In genomic region chr4:3257691-3258482, GRCh38 we compare ENCODE assay signal across 10 cellular contexts. TPM values are rescaled to one million over a fixed set of nuclear protein-coding genes. Genes with fewer than 3 reads are reported as not detected.
DNase-seq lines count a peak whose midpoint lies in the region; ATAC-seq, FAIRE-seq and TF ChIP-seq lines count a peak whose summit lies in the region.
"Had no signal": no experiment of that assay in that cellular context is flagged by ENCODE, and none has a peak within 500 bp of the region (broad histone marks: within the 10 kb centered on the region; RNA-seq: fewer than 3 reads in every experiment).

No MANE protein-coding gene starts in this region.

- H3K36me3 ChIP-seq in neural progenitor cell: no peaks in the 10 kb centered on the region

- intact Hi-C loops in Calu3 (cut with micrococcal nuclease; ENCODE audit: unreplicated experiment): no loop called here

- H3K27me3 Mint-ChIP-seq in activated CD8-positive, alpha-beta memory T cell treated with anti-CD3 and anti-CD28 coated beads, Interleukin-2, amount 10 ng/mL, durations not matched to agents 7 days and 5 days: no peaks in the 10 kb centered on the region
- H3K27me3 Mint-ChIP-seq in neural progenitor cell (ENCODE audit: insufficient read depth, low read depth) (peaks cover 3% of the 10 kb centered on the region), Calu3 (ENCODE audit: unreplicated experiment) (no peaks in the 10 kb centered on the region)
- H3K27me3 Mint-ChIP-seq: dendritic cell treated with granulocyte-macrophage colony-stimulating factor and Interleukin-4, amounts not matched to agents 40 ng/mL and 50 ng/mL, for 4 days had no signal

- no peak overlapping the region for H3K4me2 ChIP-seq in neural progenitor cell

- H3K9me3 Mint-ChIP-seq in activated CD8-positive, alpha-beta memory T cell treated with anti-CD3 and anti-CD28 coated beads, Interleukin-2, amount 10 ng/mL, durations not matched to agents 7 days and 5 days (ENCODE audit: low read depth): no peaks in the 10 kb centered on the region
- H3K9me3 Mint-ChIP-seq in neural progenitor cell (no peaks in the 10 kb centered on the region), Calu3 (ENCODE audit: low read depth, unreplicated experiment) (no peaks in the 10 kb centered on the region)
- H3K9me3 Mint-ChIP-seq: dendritic cell treated with granulocyte-macrophage colony-stimulating factor and Interleukin-4, amounts not matched to agents 40 ng/mL and 50 ng/mL, for 4 days had no signal

- H3K4me1 ChIP-seq in neural progenitor cell: no peaks in the 10 kb centered on the region

- no peaks in the 10 kb centered on the region for H3F3A ChIP-seq in neural progenitor cell (ENCODE audit: low read depth)

- no peak overlapping the region for H3K9ac ChIP-seq in neural progenitor cell

- no peak overlapping the region for H2AFZ ChIP-seq in neural progenitor cell (replicated peaks)

- TF ChIP-seq CTCF in neural progenitor cell (IDR thresholded peaks at IDR 0.05): no peak
- TF ChIP-seq CTCF in Calu3 (IDR thresholded peaks at IDR 0.05; ENCODE audit: unreplicated experiment): no peak

- H3K79me2 ChIP-seq in neural progenitor cell (ENCODE audit: low read depth): no peaks in the 10 kb centered on the region

- no peak overlapping the region for H3K4me3 Mint-ChIP-seq in activated CD8-positive, alpha-beta memory T cell treated with anti-CD3 and anti-CD28 coated beads, Interleukin-2, amount 10 ng/mL, durations not matched to agents 7 days and 5 days
- no peak overlapping the region for H3K4me3 Mint-ChIP-seq in neural progenitor cell
- H3K4me3 Mint-ChIP-seq in Calu3 (ENCODE audit: low read depth, unreplicated experiment): no peak overlapping the region
- H3K4me3 Mint-ChIP-seq: dendritic cell treated with granulocyte-macrophage colony-stimulating factor and Interleukin-4, amounts not matched to agents 40 ng/mL and 50 ng/mL, for 4 days had no signal

- peak; percentile 83 for FAIRE-seq in GM12891 (lab: Jason Lieb, UNC)
- FAIRE-seq: TTC549 had no signal

- H3K4me3 ChIP-seq in neural progenitor cell: no peak overlapping the region

- peak; percentile 48 for ATAC-seq in HG03060 (IDR thresholded peaks at IDR 0.05; ENCODE audit: low read depth, unreplicated experiment)
- no peak for ATAC-seq in activated CD8-positive, alpha-beta memory T cell treated with anti-CD3 and anti-CD28 coated beads, Interleukin-2, amount 10 ng/mL, durations not matched to agents 7 days and 5 days

- H3K4me1 Mint-ChIP-seq in activated CD8-positive, alpha-beta memory T cell treated with anti-CD3 and anti-CD28 coated beads, Interleukin-2, amount 10 ng/mL, durations not matched to agents 7 days and 5 days: no peaks in the 10 kb centered on the region
- H3K4me1 Mint-ChIP-seq in neural progenitor cell (peaks cover 6% of the 10 kb centered on the region), Calu3 (ENCODE audit: low read depth, unreplicated experiment) (no peaks in the 10 kb centered on the region)

- H3K27me3 ChIP-seq in neural progenitor cell: no peaks in the 10 kb centered on the region

- no peaks in the 10 kb centered on the region for H3K36me3 Mint-ChIP-seq in activated CD8-positive, alpha-beta memory T cell treated with anti-CD3 and anti-CD28 coated beads, Interleukin-2, amount 10 ng/mL, durations not matched to agents 7 days and 5 days
- H3K36me3 Mint-ChIP-seq in neural progenitor cell (no peaks in the 10 kb centered on the region), Calu3 (ENCODE audit: insufficient read depth, unreplicated experiment) (no peaks in the 10 kb centered on the region)

- no peak overlapping the region for H3K27ac ChIP-seq in neural progenitor cell

- no peaks in the 10 kb centered on the region for H3K9me3 ChIP-seq in neural progenitor cell (ENCODE audit: low read depth)

- DNase-seq in GM12891 (ENCODE audit: insufficient read length, low spot score) (peak; percentile 50), neural progenitor cell (ENCODE audit: low spot score) (peak; percentile 1), DMS153 treated with DMSO at 0.1 percent for 48 hours (lab: John Stamatoyannopoulos, UW; ENCODE audit: unreplicated experiment) (no peak), Calu3 (no peak), NCI-H146 treated with DMSO at 0.1 percent for 48 hours (lab: John Stamatoyannopoulos, UW; ENCODE audit: unreplicated experiment) (no peak), LoVo (ENCODE audit: low spot score) (no peak)
- peak; percentile 38 for DNase-seq in activated CD8-positive, alpha-beta memory T cell treated with anti-CD3 and anti-CD28 coated beads, Interleukin-2, amount 10 ng/mL, durations not matched to agents 7 days and 5 days

- peak; percentile 35; the same call in 1 of the 2 replicates for TF ChIP-seq POLR2A in GM12891 (IDR thresholded peaks at IDR 0.05; ENCODE audit: low read depth, low read length)

- H3K27ac Mint-ChIP-seq in activated CD8-positive, alpha-beta memory T cell treated with anti-CD3 and anti-CD28 coated beads, Interleukin-2, amount 10 ng/mL, durations not matched to agents 7 days and 5 days: no peak overlapping the region
- no peak overlapping the region for H3K27ac Mint-ChIP-seq in neural progenitor cell
- H3K27ac Mint-ChIP-seq in Calu3 (ENCODE audit: unreplicated experiment): no peak overlapping the region
- H3K27ac Mint-ChIP-seq: dendritic cell treated with granulocyte-macrophage colony-stimulating factor and Interleukin-4, amounts not matched to agents 40 ng/mL and 50 ng/mL, for 4 days had no signal

- H4K20me1 ChIP-seq in neural progenitor cell (ENCODE audit: low read depth): no peaks in the 10 kb centered on the region

- BruUV-seq in Calu3 (replicated peaks; lab: Mats Ljungman, UMichigan): no TSS peak

- CTCF ChIA-PET in activated CD8-positive, alpha-beta memory T cell treated with anti-CD3 and anti-CD28 coated beads, Interleukin-2, amount 10 ng/mL, durations not matched to agents 7 days and 5 days (lab: Charles Lee): no interaction called here
- CTCF ChIA-PET in Calu3 (lab: Charles Lee): no interaction called here

TF ChIP-seq in GM12891, 5 proteins besides CTCF, POLR2A, EP300 and RAD21:
- TF ChIP-seq SPI1 (IDR thresholded peaks at IDR 0.05; ENCODE audit: low read depth, low read length) (no peak), POLR2AphosphoS5 (IDR thresholded peaks at IDR 0.05; ENCODE audit: low read depth, low read length) (no peak), POU2F2 (IDR thresholded peaks at IDR 0.05; ENCODE audit: low read depth, low read length) (no peak), TAF1 (IDR thresholded peaks at IDR 0.05; ENCODE audit: low read depth, low read length) (no peak), PAX5 (IDR thresholded peaks at IDR 0.05; ENCODE audit: insufficient read depth, low read length, severe bottlenecking) (no peak)

RNA-seq across cellular contexts. Expression of gene MSANTD1, which starts 8.9 kb away (rescaled TPM):
- polyA plus RNA-seq in GM12891 (2012; ENCODE audit: low read depth, missing spikeins): 1.1 TPM
- total RNA-seq in activated CD8-positive, alpha-beta memory T cell treated with anti-CD3 and anti-CD28 coated beads, Interleukin-2, amount 10 ng/mL, durations not matched to agents 7 days and 5 days: under 1 TPM; 0.73 to 0.82 TPM
- total RNA-seq in neural progenitor cell (ENCODE audit: low replicate concordance) (0.17 and 0.25 TPM in 2 replicates), Calu3 (2022) (1.4 and 1.6 TPM in 2 replicates)

RNA-seq across cellular contexts. Expression of gene RGS12, which starts 34.9 kb away (rescaled TPM):
- polyA plus RNA-seq in GM12891 (2012; ENCODE audit: low read depth, missing spikeins): 3.9 TPM
- total RNA-seq in activated CD8-positive, alpha-beta memory T cell treated with anti-CD3 and anti-CD28 coated beads, Interleukin-2, amount 10 ng/mL, durations not matched to agents 7 days and 5 days: 1 to 10 TPM; 2.1 to 5.0 TPM
- total RNA-seq in neural progenitor cell (ENCODE audit: low replicate concordance) (36.6 and 140 TPM in 2 replicates), Calu3 (2022) (11.1 and 13.9 TPM in 2 replicates)

Comparison
In these comparisons a context has a peak if more than half of its experiments do, and no peak if none do; other contexts are left out.
1. DNase-seq: peak in GM12891 (single experiment), activated CD8-positive, alpha-beta memory T cell treated with anti-CD3 and anti-CD28 coated beads, Interleukin-2, amount 10 ng/mL, durations not matched to agents 7 days and 5 days (single experiment) and neural progenitor cell (single experiment); none in DMS153 treated with DMSO at 0.1 percent for 48 hours (single experiment), Calu3 (single experiment), NCI-H146 treated with DMSO at 0.1 percent for 48 hours (single experiment) and LoVo (single experiment).